Comparison of ENCODE assay signal across 1 cellular context in genomic region chr9:109108318-109108717, GRCh38.
TF ChIP-seq lines count a peak whose summit lies in the region.

No MANE protein-coding gene starts in this region.

TF ChIP-seq in endothelial cell of umbilical vein, 7 proteins besides CTCF, POLR2A, EP300 and RAD21 (continued from another document):
- no peak for TF ChIP-seq GATA2 (IDR thresholded peaks at IDR 0.05; ENCODE audit: insufficient read depth, insufficient read length, low read depth, low read length)
- TF ChIP-seq MAX (IDR thresholded peaks at IDR 0.05; ENCODE audit: insufficient read depth, insufficient read length), result no peak
- TF ChIP-seq JUN (IDR thresholded peaks at IDR 0.05; ENCODE audit: borderline replicate concordance, insufficient read depth, insufficient read length, low read depth), result no peak
- TF ChIP-seq MYC (IDR thresholded peaks at IDR 0.05; ENCODE audit: low read depth, low read length), result no peak
